Comparison of ENCODE assay signal across 11 cellular contexts in the genomic region with DNA sequence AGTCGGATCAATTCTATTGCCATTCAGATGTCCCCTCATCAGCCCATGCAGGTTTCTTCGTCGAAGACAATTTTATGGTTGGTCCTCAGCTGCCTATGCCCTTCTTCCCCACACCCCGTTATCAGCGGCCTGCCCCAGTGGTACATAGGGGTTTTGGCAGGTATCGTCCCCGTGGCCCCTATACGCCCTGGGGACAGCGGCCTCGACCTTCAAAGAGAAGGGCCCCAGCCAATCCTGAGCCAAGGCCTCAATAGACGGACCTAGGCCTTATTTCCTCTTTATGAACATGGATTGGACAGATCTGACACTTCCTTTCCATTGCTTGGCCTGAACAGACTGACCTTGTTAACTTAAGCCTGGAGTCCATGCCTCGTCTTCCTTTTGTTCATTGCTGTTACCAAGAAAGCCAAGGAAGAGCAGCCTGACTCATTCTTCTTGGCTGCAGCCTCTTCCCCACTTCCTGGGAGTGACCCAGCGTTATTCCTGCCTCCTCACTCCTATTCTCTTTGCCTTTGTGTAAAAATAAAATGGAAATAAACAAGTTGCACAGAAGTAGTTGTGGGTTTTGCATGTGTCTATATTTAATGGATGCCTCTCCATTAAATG.
DNase-seq lines count a peak whose midpoint lies in the region; ATAC-seq, FAIRE-seq and TF ChIP-seq lines count a peak whose summit lies in the region.
"Had no signal": no experiment of that assay in that cellular context is flagged by ENCODE, and none has a peak within 500 bp of the region (broad histone marks: within the 10 kb centered on the region; RNA-seq: fewer than 3 reads in every experiment).

No MANE protein-coding gene starts in this region.

- 76% methylated on average over 10 of the region's 13 CpGs for WGBS in K562 (ENCODE audit: insufficient coverage, low coverage, missing lambda C conversion rate)

- BruUV-seq in K562 (replicated peaks; lab: Mats Ljungman, UMichigan), result no TSS peak

- peaks cover 4% of the 10 kb centered on the region; the same call in 1 of the 2 replicates for H3K36me3 ChIP-seq in BJ (ENCODE audit: control insufficient read depth, insufficient read depth, low read length)
- H3K36me3 ChIP-seq in K562 (ENCODE audit: control insufficient read depth, insufficient read depth, low read length), result peaks cover 4% of the 10 kb centered on the region; the same call in 1 of the 3 replicates
- no peaks in the 10 kb centered on the region for H3K36me3 ChIP-seq in kidney epithelial cell (ENCODE audit: control insufficient read depth, insufficient read depth, low read length)
- H3K36me3 ChIP-seq in MM.1S (replicated peaks; ENCODE audit: insufficient read depth, low read length), result no peaks in the 10 kb centered on the region
- H3K36me3 ChIP-seq: colonic mucosa, WERI-Rb-1 had no signal

- peak overlapping the region; percentile 38; the same call in 2 of the 3 replicates for H3K27ac ChIP-seq in K562 (ENCODE audit: extremely low read depth, low read depth, low read length)
- no peak overlapping the region for H3K27ac ChIP-seq in MM.1S (ENCODE audit: low read length)
- H3K27ac ChIP-seq: colonic mucosa, WERI-Rb-1 had no signal

- in situ Hi-C loops in K562 (cut with MboI), result no loop called here

- POLR2A ChIA-PET in BJ (lab: Charles Lee), result no interaction called here
- POLR2A ChIA-PET in K562 (lab: Yijun Ruan, JAX), result no interaction called here

- H3K4me2 ChIP-seq in K562 (ENCODE audit: insufficient read depth, low read length) (no peak overlapping the region), MM.1S (ENCODE audit: low read depth, low read length) (no peak overlapping the region)

- no peak for FAIRE-seq in K562 (lab: Jason Lieb, UNC)
- FAIRE-seq in GM19239 (lab: Jason Lieb, UNC), result no peak

- TF ChIP-seq RAD21 in K562 (CRISPR knock-in tag; conservative IDR thresholded peaks at IDR 0.05 in 1 of 2, IDR thresholded peaks at IDR 0.05 in 1 of 2), result 0 out of 4 replicates have a peak, but pooled peaks of 1 of the 2 experiments have one; percentile 10

- no peak for TF ChIP-seq POLR2A in K562 (conservative IDR thresholded peaks at IDR 0.05)

- H4K20me1 ChIP-seq in K562 (replicated peaks; ENCODE audit: control insufficient read depth, insufficient read depth, low read length) (no peaks in the 10 kb centered on the region), MM.1S (ENCODE audit: insufficient read depth, low read length) (no peaks in the 10 kb centered on the region)

- peaks cover 2% of the 10 kb centered on the region for H3K9me3 ChIP-seq in K562 (replicated peaks; ENCODE audit: control insufficient read depth, insufficient read depth, low read depth, low read length)
- no peaks in the 10 kb centered on the region for H3K9me3 ChIP-seq in MM.1S (replicated peaks; ENCODE audit: insufficient read depth, low read length)
- H3K9me3 ChIP-seq: colonic mucosa had no signal

- H3K79me2 ChIP-seq in K562 (ENCODE audit: control insufficient read depth, insufficient read depth, low read length) (no peaks in the 10 kb centered on the region), MM.1S (ENCODE audit: low read length) (no peaks in the 10 kb centered on the region)

- CTCF ChIA-PET in BJ (lab: Yijun Ruan, JAX) (no interaction called here), K562 (lab: Yijun Ruan, JAX; ENCODE audit: low intra/inter-chr PET ratio) (interaction anchor here (0.6 kb wide), 2 partner anchors 138 to 422 kb away, joined by 3 read pairs; no protein-coding TSS in a partner anchor)

- intact Hi-C loops in K562 (cut with micrococcal nuclease), result no loop called here

- TF ChIP-seq EP300 in K562 (IDR thresholded peaks at IDR 0.05; ENCODE audit: low read length), result no peak

- no peak for TF ChIP-seq CTCF in BJ (IDR thresholded peaks at IDR 0.05; ENCODE audit: insufficient read depth, low read depth, low read length)
- TF ChIP-seq CTCF in K562 (IDR thresholded peaks at IDR 0.05 in 2 of 3, conservative IDR thresholded peaks at IDR 0.05 in 1 of 3; ENCODE audit: insufficient read depth in 2 of 3, low read depth in 1 of 3, low read length in 3 of 3), result no peak
- TF ChIP-seq CTCF in kidney epithelial cell (IDR thresholded peaks at IDR 0.05; ENCODE audit: insufficient read depth, low read length, poor library complexity, severe bottlenecking), result no peak
- TF ChIP-seq CTCF in MM.1S (IDR thresholded peaks at IDR 0.05; ENCODE audit: low read length), result no peak

- no peak overlapping the region for H2AFZ ChIP-seq in K562 (ENCODE audit: low read depth, low read length)
- H2AFZ ChIP-seq in MM.1S (ENCODE audit: low read length), result no peak overlapping the region

- H3K9ac ChIP-seq in K562 (ENCODE audit: insufficient read depth in 1 of 2, low read depth in 2 of 2, low read length in 2 of 2) (no peak overlapping the region), MM.1S (ENCODE audit: low read length) (no peak overlapping the region)

- no peak overlapping the region for H3K4me3 ChIP-seq in BJ (ENCODE audit: low read depth, low read length)
- H3K4me3 ChIP-seq in K562, result no peak overlapping the region
- H3K4me3 ChIP-seq in kidney epithelial cell (ENCODE audit: low read depth, low read length), result no peak overlapping the region
- no peak overlapping the region for H3K4me3 ChIP-seq in MM.1S (ENCODE audit: low read length)
- H3K4me3 ChIP-seq: colonic mucosa had no signal

- DNase-seq in BJ (ENCODE audit: low read depth) (peak; percentile 50), HS-5 (ENCODE audit: low read depth) (peak; percentile 53), K562 (ENCODE audit: extremely low read depth in 1 of 4, low spot score in 3 of 4) (no peak), kidney epithelial cell (ENCODE audit: low read depth) (peak; percentile 34), MM.1S (no peak), GM19239 (ENCODE audit: insufficient read length, low spot score) (no peak), SHP77 (lab: John Stamatoyannopoulos, UW) (no peak)
- DNase-seq: colonic mucosa, NCI-H524 treated with DMSO at 0.1 percent for 48 hours, WERI-Rb-1 had no signal

- no peaks in the 10 kb centered on the region for H3K9me2 ChIP-seq in MM.1S (replicated peaks; ENCODE audit: insufficient read depth, low read length)

- no peaks in the 10 kb centered on the region for H3K9me1 ChIP-seq in K562 (ENCODE audit: control insufficient read depth, insufficient read depth, low read length)

- H3F3A ChIP-seq in MM.1S (ENCODE audit: insufficient read depth, low read length), result no peaks in the 10 kb centered on the region

- ATAC-seq in K562 (no peak), HG03469 (IDR thresholded peaks at IDR 0.05; ENCODE audit: unreplicated experiment) (no peak)

- no peaks in the 10 kb centered on the region for H3K27me3 ChIP-seq in BJ (ENCODE audit: control insufficient read depth, insufficient read depth, low read length)
- H3K27me3 ChIP-seq in K562 (ENCODE audit: control insufficient read depth in 2 of 2, insufficient read depth in 2 of 2, low read length in 2 of 2), result no peaks in the 10 kb centered on the region
- no peaks in the 10 kb centered on the region for H3K27me3 ChIP-seq in kidney epithelial cell (ENCODE audit: control insufficient read depth, insufficient read depth, low read length)
- no peaks in the 10 kb centered on the region for H3K27me3 ChIP-seq in MM.1S (replicated peaks; ENCODE audit: insufficient read depth, low read length)
- H3K27me3 ChIP-seq: colonic mucosa had no signal

- peaks cover 0 to 15% of the 10 kb centered on the region in 2 experiments; a peak in 3 of 5 replicates for H3K4me1 ChIP-seq in K562 (replicated peaks in 1 of 2; ENCODE audit: control insufficient read depth in 2 of 2, insufficient read depth in 2 of 2, low read length in 2 of 2)
- H3K4me1 ChIP-seq in MM.1S (ENCODE audit: low read length), result no peaks in the 10 kb centered on the region
- H3K4me1 ChIP-seq: colonic mucosa had no signal

TF ChIP-seq in K562, 482 proteins besides CTCF, POLR2A, EP300 and RAD21 (continues in another document):
- TF ChIP-seq, protein P1, sequence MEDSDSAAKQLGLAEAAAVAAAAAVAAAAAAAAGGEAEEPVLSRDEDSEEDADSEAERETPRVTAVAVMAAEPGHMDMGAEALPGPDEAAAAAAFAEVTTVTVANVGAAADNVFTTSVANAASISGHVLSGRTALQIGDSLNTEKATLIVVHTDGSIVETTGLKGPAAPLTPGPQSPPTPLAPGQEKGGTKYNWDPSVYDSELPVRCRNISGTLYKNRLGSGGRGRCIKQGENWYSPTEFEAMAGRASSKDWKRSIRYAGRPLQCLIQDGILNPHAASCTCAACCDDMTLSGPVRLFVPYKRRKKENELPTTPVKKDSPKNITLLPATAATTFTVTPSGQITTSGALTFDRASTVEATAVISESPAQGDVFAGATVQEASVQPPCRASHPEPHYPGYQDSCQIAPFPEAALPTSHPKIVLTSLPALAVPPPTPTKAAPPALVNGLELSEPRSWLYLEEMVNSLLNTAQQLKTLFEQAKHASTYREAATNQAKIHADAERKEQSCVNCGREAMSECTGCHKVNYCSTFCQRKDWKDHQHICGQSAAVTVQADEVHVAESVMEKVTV (CRISPR knock-in tag; IDR thresholded peaks at IDR 0.05), result no peak
- TF ChIP-seq CBFA2T3 (IDR thresholded peaks at IDR 0.05) (no peak), REST (CRISPR knock-in tag; IDR thresholded peaks at IDR 0.05; ENCODE audit: low read depth) (no peak), GATAD2B (IDR thresholded peaks at IDR 0.05; ENCODE audit: borderline replicate concordance) (no peak)

Comparison
In these comparisons a context has a peak if more than half of its experiments do, and no peak if none do; other contexts are left out.
1. DNase-seq: peak in BJ (single experiment), HS-5 (single experiment) and kidney epithelial cell (single experiment); none in K562 (0 of 4), MM.1S (single experiment), GM19239 (single experiment) and SHP77 (0 of 2).